ENCODE assay signal across 22 cellular contexts in genomic region chr18:59323931-59324622, GRCh38. TPM values are rescaled to one million over a fixed set of nuclear protein-coding genes. Genes with fewer than 3 reads are reported as not detected.
A peak's percentile ranks its signal among the peaks of the same experiment; 100 is the strongest.
DNase-seq lines count a peak whose midpoint lies in the region; ATAC-seq and TF ChIP-seq lines count a peak whose summit lies in the region.
"Had no signal": no experiment of that assay in that cellular context is flagged by ENCODE, and none has a peak within 500 bp of the region (broad histone marks: within the 10 kb centered on the region; RNA-seq: fewer than 3 reads in every experiment).

No MANE protein-coding gene starts in this region.

- TF ChIP-seq CTCF in epithelial cell of proximal tubule (conservative IDR thresholded peaks at IDR 0.05; ENCODE audit: low read depth, low read length) (no peak), osteoblast (IDR thresholded peaks at IDR 0.05; ENCODE audit: extremely low read depth, low read depth, low read length) (no peak), GM13977 (IDR thresholded peaks at IDR 0.05; ENCODE audit: extremely low read depth, insufficient read depth, missing control alignments) (no peak)

- H3K79me2 ChIP-seq in osteoblast (ENCODE audit: insufficient read depth, low read length), result no peaks in the 10 kb centered on the region

- H3K36me3 ChIP-seq in osteoblast (ENCODE audit: insufficient read depth, low read length), result peaks cover 33% of the 10 kb centered on the region

- H3K27me3 ChIP-seq in osteoblast (ENCODE audit: insufficient read depth, low read length), result peaks cover 13% of the 10 kb centered on the region
- H3K27me3 ChIP-seq: Peyer's patch had no signal

- peak overlapping the region; percentile 47 for H3K27ac ChIP-seq in osteoblast (ENCODE audit: low read depth, low read length)
- H3K27ac ChIP-seq: C4-2B, Peyer's patch had no signal

- in situ Hi-C loops in GM13977 (cut with MboI; ENCODE audit: low pct_unique_long_range_greater_than_20kb, low sequenced_read_pairs, unreplicated experiment), result no loop called here

- H3K4me2 ChIP-seq in osteoblast (ENCODE audit: insufficient read depth, low read length), result no peak overlapping the region

- H3K4me3 ChIP-seq in epithelial cell of proximal tubule (ENCODE audit: low read depth, low read length) (no peak overlapping the region), osteoblast (ENCODE audit: insufficient read depth, low read length) (no peak overlapping the region)
- H3K4me3 ChIP-seq: Peyer's patch had no signal

- peaks cover 16% of the 10 kb centered on the region for H3K4me1 ChIP-seq in osteoblast (ENCODE audit: insufficient read depth, low read length)
- H3K4me1 ChIP-seq: Peyer's patch had no signal

- ATAC-seq in GM18861 (IDR thresholded peaks at IDR 0.05; ENCODE audit: unreplicated experiment), result no peak
- ATAC-seq: stimulated activated memory B cell treated with anti-CD40 and anti-IgM and Interleukin-4, amounts not matched to agents 10 μg/mL and 1 μg/mL and 100 μg/mL, for 72 hours had no signal

- peak; percentile 59 for DNase-seq in EL
- DNase-seq in M059J (ENCODE audit: low read depth), result peak; percentile 86
- DNase-seq in epithelial cell of proximal tubule (ENCODE audit: low read depth), result peak; percentile 95
- DNase-seq in osteoblast (ENCODE audit: insufficient read length, low spot score, missing footprints), result peak; percentile 47
- DNase-seq in GM13977 (ENCODE audit: low spot score), result no peak
- DNase-seq in NK-92 (lab: John Stamatoyannopoulos, UW; ENCODE audit: unreplicated experiment), result no peak
- DNase-seq: activated CD4-positive, alpha-beta T cell treated with anti-CD3 and anti-CD28 coated beads, Interleukin-2, amount 10 ng/mL, durations not matched to agents 24 days and 14 days; activated CD8-positive, alpha-beta memory T cell treated with anti-CD3 and anti-CD28 coated beads, Interleukin-2, amount 50 U/mL, for 48 hours; H7; Karpas-422; NCI-H1105 treated with DMSO at 0.1 percent for 48 hours; NCI-H2171; NCI-H69; Peyer's patch; stimulated activated CD4-positive, alpha-beta T cell treated with anti-CD3 and anti-CD28 coated beads, Interleukin-12 subunit alpha, Interleukin-12 subunit beta, amount 100 ng/mL, for 4 hours; trophoblast cell had no signal

- no peaks in the 10 kb centered on the region for H3K9me3 ChIP-seq in osteoblast (ENCODE audit: low read depth, low read length)
- H3K9me3 ChIP-seq: Peyer's patch had no signal

- peaks cover 9% of the 10 kb centered on the region for H4K20me1 ChIP-seq in osteoblast (ENCODE audit: insufficient read depth, low read length)

- H2AFZ ChIP-seq in osteoblast (ENCODE audit: low read length), result no peak overlapping the region

RNA-seq across cellular contexts. Expression of gene CPLX4, which starts 5.6 kb away (rescaled TPM):
- total RNA-seq in M059J (2014; rRNA removed; shearing (Covaris generic)), result not detected in 2 replicates
- not detected in 2 replicates for total RNA-seq in epithelial cell of proximal tubule
- not detected in 2 replicates for total RNA-seq in osteoblast
- total RNA-seq: activated CD4-positive, alpha-beta T cell treated with anti-CD3 and anti-CD28 coated beads, Interleukin-2, amount 10 ng/mL, durations not matched to agents 24 days and 14 days; glomerular endothelial cell; H7; lung microvascular endothelial cell; Peyer's patch; pulmonary artery endothelial cell had no signal

RNA-seq across cellular contexts. Expression of gene LMAN1, which starts 35.0 kb away (rescaled TPM):
- total RNA-seq in M059J (2014; rRNA removed; shearing (Covaris generic)), result 229 and 276 TPM in 2 replicates
- 78.2 and 92.0 TPM in 2 replicates for total RNA-seq in epithelial cell of proximal tubule
- total RNA-seq in osteoblast, result 189 and 210 TPM in 2 replicates

RNA-seq across cellular contexts. Expression of gene RAX, which starts 50.8 kb away (rescaled TPM):
- not detected in 2 replicates for total RNA-seq in M059J (2014; rRNA removed; shearing (Covaris generic))
- not detected in 2 replicates for total RNA-seq in epithelial cell of proximal tubule
- total RNA-seq in osteoblast, result not detected in 2 replicates
- total RNA-seq: activated CD4-positive, alpha-beta T cell treated with anti-CD3 and anti-CD28 coated beads, Interleukin-2, amount 10 ng/mL, durations not matched to agents 24 days and 14 days; glomerular endothelial cell; H7; lung microvascular endothelial cell; Peyer's patch; pulmonary artery endothelial cell had no signal

Comparison
In these comparisons a context has a peak if more than half of its experiments do, and no peak if none do; other contexts are left out.
1. DNase-seq: peak in EL (single experiment), M059J (single experiment), epithelial cell of proximal tubule (single experiment) and osteoblast (single experiment); none in GM13977 (single experiment) and NK-92 (single experiment).